In genomic region chr7:157507987-157508386, GRCh38 we compare ENCODE assay signal across 22 cellular contexts.
A peak's percentile ranks its signal among the peaks of the same experiment; 100 is the strongest.
DNase-seq lines count a peak whose midpoint lies in the region; TF ChIP-seq lines count a peak whose summit lies in the region.
"Had no signal": no experiment of that assay in that cellular context is flagged by ENCODE, and none has a peak within 500 bp of the region (broad histone marks: within the 10 kb centered on the region; RNA-seq: fewer than 3 reads in every experiment).

No MANE protein-coding gene starts in this region.

- peak; percentile 21 for DNase-seq in activated effector memory CD4-positive, alpha-beta T cell treated with anti-CD3 and anti-CD28 coated beads, Interleukin-2, amount 50 U/mL, for 16 hours
- DNase-seq in activated effector memory CD4-positive, alpha-beta T cell treated with Interleukin-2 at 50 U/mL for 16 hours = no peak
- peak; percentile 77 for DNase-seq in NCI-H2227 (lab: John Stamatoyannopoulos, UW; ENCODE audit: unreplicated experiment)
- DNase-seq in activated CD8-positive, alpha-beta memory T cell treated with anti-CD3 and anti-CD28 coated beads, Interleukin-2, amount 50 U/mL, for 48 hours = peak; percentile 15
- peak; percentile 27 for DNase-seq in type B pancreatic cell (ENCODE audit: extremely low spot score, unreplicated experiment)
- no peak for DNase-seq in OCI-M2 (lab: John Stamatoyannopoulos, UW; ENCODE audit: unreplicated experiment)
- no peak for DNase-seq in AG08395 (ENCODE audit: low spot score)
- no peak for DNase-seq in endothelial cell (ENCODE audit: low spot score)
- DNase-seq: activated CD4-positive, alpha-beta T cell treated with anti-CD3 and anti-CD28 coated beads, Interleukin-2, amount 50 U/mL, for 1 hour; C1 segment of cervical spinal cord; cerebellar nuclear complex; DMS 273 treated with DMSO at 0.1 percent for 48 hours; effector CD8-positive, alpha-beta T cell; esophagus squamous epithelium; HFFc6; kidney glomerular epithelial cell; mammary epithelial cell; NCI-H1930; OCI-M1; SIG-M5; substantia nigra had no signal

- TF ChIP-seq CTCF in type B pancreatic cell (conservative IDR thresholded peaks at IDR 0.05) (no peak), endothelial cell (IDR thresholded peaks at IDR 0.05; ENCODE audit: unreplicated experiment) (no peak)

- H3K36me3 Mint-ChIP-seq in type B pancreatic cell = no peaks in the 10 kb centered on the region
- H3K36me3 Mint-ChIP-seq in endothelial cell (ENCODE audit: low read depth, unreplicated experiment) = peaks cover 21% of the 10 kb centered on the region
- H3K36me3 Mint-ChIP-seq: activated naive CD8-positive, alpha-beta T cell had no signal

- H3K4me3 Mint-ChIP-seq in type B pancreatic cell (no peak overlapping the region), endothelial cell (ENCODE audit: unreplicated experiment) (no peak overlapping the region)
- H3K4me3 Mint-ChIP-seq: activated naive CD8-positive, alpha-beta T cell; HFFc6 had no signal

- no peaks in the 10 kb centered on the region for H3K4me1 Mint-ChIP-seq in type B pancreatic cell (ENCODE audit: unreplicated experiment)
- H3K4me1 Mint-ChIP-seq in endothelial cell (ENCODE audit: unreplicated experiment) = no peaks in the 10 kb centered on the region

- H3K27me3 Mint-ChIP-seq in type B pancreatic cell = peaks cover 23% of the 10 kb centered on the region
- H3K27me3 Mint-ChIP-seq in endothelial cell (ENCODE audit: unreplicated experiment) = peaks cover 9% of the 10 kb centered on the region

- H3K9me3 Mint-ChIP-seq in type B pancreatic cell = peaks cover 7% of the 10 kb centered on the region
- H3K9me3 Mint-ChIP-seq in endothelial cell (ENCODE audit: unreplicated experiment) = peaks cover 43% of the 10 kb centered on the region

- H3K27ac Mint-ChIP-seq in type B pancreatic cell = no peak overlapping the region
- H3K27ac Mint-ChIP-seq in endothelial cell (ENCODE audit: unreplicated experiment) = no peak overlapping the region
- H3K27ac Mint-ChIP-seq: activated naive CD8-positive, alpha-beta T cell; HFFc6 had no signal

Comparison
In these comparisons a context has a peak if more than half of its experiments do, and no peak if none do; other contexts are left out.
1. DNase-seq: peak in activated effector memory CD4-positive, alpha-beta T cell treated with anti-CD3 and anti-CD28 coated beads, Interleukin-2, amount 50 U/mL, for 16 hours (single experiment), NCI-H2227 (single experiment), activated CD8-positive, alpha-beta memory T cell treated with anti-CD3 and anti-CD28 coated beads, Interleukin-2, amount 50 U/mL, for 48 hours (single experiment) and type B pancreatic cell (single experiment); none in activated effector memory CD4-positive, alpha-beta T cell treated with Interleukin-2 at 50 U/mL for 16 hours (single experiment), OCI-M2 (single experiment), AG08395 (single experiment) and endothelial cell (single experiment).